8 cellular contexts compared by ENCODE assay signal in the genomic region with DNA sequence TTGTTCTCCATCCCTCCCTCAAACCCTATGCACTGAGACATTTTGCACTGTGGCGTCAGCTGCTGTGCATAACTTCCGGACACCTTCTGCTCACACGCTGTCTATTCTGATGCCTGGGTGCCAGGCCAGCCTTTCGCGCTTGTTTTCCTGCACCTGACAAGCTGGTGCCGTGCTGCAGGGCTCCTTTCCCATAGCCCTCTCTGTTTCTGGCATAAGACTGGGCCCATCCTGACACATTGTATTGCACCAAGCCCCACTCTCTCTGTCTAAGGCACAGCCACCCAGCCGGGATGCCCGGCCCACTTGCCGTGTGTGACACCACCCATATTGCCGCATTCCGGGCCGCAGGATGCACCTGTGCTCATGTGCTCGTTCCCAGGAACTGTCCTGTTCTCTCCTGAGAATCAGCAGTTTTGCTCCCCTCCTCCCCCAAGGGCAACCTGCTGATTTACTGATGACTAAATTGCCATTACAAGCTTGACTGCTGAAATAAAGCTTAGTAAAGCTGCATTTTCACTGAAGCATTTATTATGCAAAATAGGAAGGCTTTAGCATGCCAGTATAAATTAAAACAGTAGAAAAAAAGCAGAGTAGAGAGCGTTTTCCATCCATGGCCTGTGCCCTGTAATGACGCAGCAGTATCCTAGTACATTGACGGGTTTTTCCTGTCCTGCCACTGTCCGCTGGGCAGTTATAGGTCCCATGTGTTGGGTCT.
DNase-seq lines count a peak whose midpoint lies in the region; ATAC-seq and TF ChIP-seq lines count a peak whose summit lies in the region.

No MANE protein-coding gene starts in this region.

- no peaks in the 10 kb centered on the region for H3K36me3 ChIP-seq in GM23338 (ENCODE audit: insufficient read depth)
- no peaks in the 10 kb centered on the region for H3K36me3 ChIP-seq in SU-DHL-6 (ENCODE audit: low read length)
- H3K36me3 ChIP-seq in mucosa of descending colon (ENCODE audit: low read depth), result no peaks in the 10 kb centered on the region

- peak; percentile 80 for DNase-seq in GM23338 (ENCODE audit: low spot score)
- no peak for DNase-seq in mucosa of descending colon
- DNase-seq in NCI-H1105 (lab: John Stamatoyannopoulos, UW), result no peak
- DNase-seq in hippocampal formation (lab: John Stamatoyannopoulos, UW), result no peak

- peaks cover 9% of the 10 kb centered on the region; the same call in 1 of the 2 replicates for H3F3A ChIP-seq in GM23338 (replicated peaks; ENCODE audit: low read depth)
- H3F3A ChIP-seq in SU-DHL-6 (ENCODE audit: insufficient read depth), result 0 out of 2 replicates have a peak, but pooled peaks cover 5% of the 10 kb centered on the region

- H4K20me1 ChIP-seq in GM23338 (replicated peaks; ENCODE audit: insufficient read depth) (no peaks in the 10 kb centered on the region), SU-DHL-6 (ENCODE audit: low read depth, low read length) (no peaks in the 10 kb centered on the region)

- no peaks in the 10 kb centered on the region for H3K9me3 Mint-ChIP-seq in GM23338

- peak overlapping the region; percentile 5 for H3K4me2 ChIP-seq in GM23338
- peak overlapping the region; percentile 39 for H3K4me2 ChIP-seq in SU-DHL-6 (ENCODE audit: low read depth, low read length, poor library complexity, severe bottlenecking)

- no peaks in the 10 kb centered on the region; the same call in 1 of the 2 replicates for H3K9me2 ChIP-seq in GM23338 (ENCODE audit: insufficient read depth)
- no peaks in the 10 kb centered on the region for H3K9me2 ChIP-seq in SU-DHL-6 (replicated peaks; ENCODE audit: insufficient read depth, low read length)

- no peak overlapping the region for H3K9ac ChIP-seq in SU-DHL-6 (ENCODE audit: low read length)

- H3K36me3 Mint-ChIP-seq in GM23338 (ENCODE audit: low read depth), result no peaks in the 10 kb centered on the region

- H3K9me3 ChIP-seq in SU-DHL-6 (ENCODE audit: insufficient read depth, low read length) (no peaks in the 10 kb centered on the region), mucosa of descending colon (no peaks in the 10 kb centered on the region)

- TF ChIP-seq CTCF in GM23338 (conservative IDR thresholded peaks at IDR 0.05; ENCODE audit: low read depth in 2 of 2), result no peak
- TF ChIP-seq CTCF in SU-DHL-6 (IDR thresholded peaks at IDR 0.05; ENCODE audit: insufficient read depth, low read length, poor library complexity, severe bottlenecking), result no peak
- no peak for TF ChIP-seq CTCF in mucosa of descending colon (IDR thresholded peaks at IDR 0.05)

- intact Hi-C loops in mucosa of descending colon (cut with DNase I, micrococcal nuclease), result no loop called here

- no peak overlapping the region for H3K4me3 ChIP-seq in GM23338
- no peak overlapping the region for H3K4me3 ChIP-seq in SU-DHL-6 (ENCODE audit: insufficient read depth, low read length, poor library complexity, severe bottlenecking)
- no peak overlapping the region for H3K4me3 ChIP-seq in mucosa of descending colon

- peaks cover 12% of the 10 kb centered on the region for H3K27me3 Mint-ChIP-seq in GM23338 (ENCODE audit: insufficient read depth, low read depth, poor library complexity)

- no peak overlapping the region for H2AFZ ChIP-seq in GM23338
- peak overlapping the region; percentile 44 for H2AFZ ChIP-seq in SU-DHL-6 (ENCODE audit: low read depth, low read length, severe bottlenecking)

- H3K79me2 ChIP-seq in GM23338 (replicated peaks; ENCODE audit: insufficient read depth) (no peaks in the 10 kb centered on the region), SU-DHL-6 (ENCODE audit: insufficient read depth, low read length) (no peaks in the 10 kb centered on the region)

- H3K4me3 Mint-ChIP-seq in GM23338, result peak overlapping the region; percentile 29

- H3K27ac Mint-ChIP-seq in GM23338, result peak overlapping the region; percentile 92

- H3K27ac ChIP-seq in GM23338 (ENCODE audit: low read depth) (peak overlapping the region; percentile 35; the same call in 1 of the 2 replicates), SU-DHL-6 (ENCODE audit: low read depth, low read length) (no peak overlapping the region)

- ATAC-seq in GM18907 (IDR thresholded peaks at IDR 0.05; ENCODE audit: unreplicated experiment) (peak; percentile 47), GM23338 (peak; percentile 68), mucosa of descending colon (peak; percentile 31), HG02970 (IDR thresholded peaks at IDR 0.05; ENCODE audit: low FRiP score, unreplicated experiment) (no peak), GM21528 (IDR thresholded peaks at IDR 0.05; ENCODE audit: low FRiP score, unreplicated experiment) (no peak)

- H3K27me3 ChIP-seq in GM23338 (ENCODE audit: insufficient read depth) (no peaks in the 10 kb centered on the region), SU-DHL-6 (ENCODE audit: low read length) (no peaks in the 10 kb centered on the region)

- peaks cover 71% of the 10 kb centered on the region for H3K4me1 Mint-ChIP-seq in GM23338

- H3K4me1 ChIP-seq in GM23338 (ENCODE audit: insufficient read depth) (peaks cover 57% of the 10 kb centered on the region), mucosa of descending colon (ENCODE audit: low read depth) (no peaks in the 10 kb centered on the region)

TF ChIP-seq in GM23338, 12 proteins besides CTCF, POLR2A, EP300 and RAD21:
- TF ChIP-seq STAT1 (IDR thresholded peaks at IDR 0.05; ENCODE audit: unreplicated experiment) (no peak), NANOG (IDR thresholded peaks at IDR 0.05; ENCODE audit: borderline replicate concordance) (peak; percentile 73; the same call in 1 of the 2 replicates), EZH2 (IDR thresholded peaks at IDR 0.05; ENCODE audit: low read depth, unreplicated experiment) (no peak), ZNF114 (CRISPR knock-in tag; IDR thresholded peaks at IDR 0.05) (no peak), CREB1 (CRISPR knock-in tag; IDR thresholded peaks at IDR 0.05; ENCODE audit: low read depth) (0 out of 2 replicates have a peak, but pooled peaks have one; percentile 6)

Comparison
In these comparisons a context has a peak if more than half of its experiments do, and no peak if none do; other contexts are left out.
1. ATAC-seq: peak in GM18907 (single experiment), GM23338 (single experiment) and mucosa of descending colon (single experiment); none in HG02970 (single experiment) and GM21528 (single experiment).